1 cellular context compared by ENCODE assay signal in genomic region chr10:99814143-99814542, GRCh38.
A peak's percentile ranks its signal among the peaks of the same experiment; 100 is the strongest.
TF ChIP-seq lines count a peak whose summit lies in the region.

No MANE protein-coding gene starts in this region.

TF ChIP-seq in HepG2, 621 proteins besides CTCF, POLR2A, EP300 and RAD21:
- 0 out of 2 replicates have a peak, but pooled peaks have one; percentile 46 for TF ChIP-seq POLR2AphosphoS2 (IDR thresholded peaks at IDR 0.05; ENCODE audit: low read depth, low read length)
- no peak for TF ChIP-seq ZNF616 (CRISPR knock-in tag; IDR thresholded peaks at IDR 0.05; ENCODE audit: low read depth)
- TF ChIP-seq CHD4 (IDR thresholded peaks at IDR 0.05; ENCODE audit: borderline replicate concordance, low read length) = peak; percentile 64; the same call in 1 of the 2 replicates
TF ChIP-seq in HepG2: peak in this region for 2.
